In genomic region chr6:36204068-36204753, GRCh38 we compare ENCODE assay signal across 10 cellular contexts. TPM values are rescaled to one million over a fixed set of nuclear protein-coding genes. Genes with fewer than 3 reads are reported as not detected.
DNase-seq lines count a peak whose midpoint lies in the region; ATAC-seq, FAIRE-seq and TF ChIP-seq lines count a peak whose summit lies in the region.
"Had no signal": no experiment of that assay in that cellular context is flagged by ENCODE, and none has a peak within 500 bp of the region (broad histone marks: within the 10 kb centered on the region; RNA-seq: fewer than 3 reads in every experiment).

No MANE protein-coding gene starts in this region.

- peaks cover 55 to 97% of the 10 kb centered on the region in 2 experiments for H3K36me3 ChIP-seq in HepG2 (replicated peaks in 1 of 2; ENCODE audit: control insufficient read depth in 1 of 2, insufficient read depth in 2 of 2, low read length in 2 of 2)

- intact Hi-C loops in HepG2 (cut with micrococcal nuclease; ENCODE audit: unreplicated experiment): no loop called here

- in situ Hi-C loops in HepG2 (cut with HindIII; ENCODE audit: extremely low pct_ligation_motif_present, low pct_unique_long_range_greater_than_20kb): no loop called here

- H3K27ac ChIP-seq in HepG2 (ENCODE audit: extremely low read length, insufficient read depth, low read length): no peak overlapping the region
- H3K27ac ChIP-seq: C4-2B had no signal

- TF ChIP-seq RAD21 in HepG2 (CRISPR knock-in tag; IDR thresholded peaks at IDR 0.05): no peak

- no TSS peak for BruUV-seq in HepG2 (replicated peaks; lab: Mats Ljungman, UMichigan)

- H3K9me3 ChIP-seq in HepG2 (ENCODE audit: low read length): no peaks in the 10 kb centered on the region

- H4K20me1 ChIP-seq in HepG2 (ENCODE audit: insufficient read depth, low read length): no peaks in the 10 kb centered on the region; the same call in 1 of the 2 replicates

- no peak for FAIRE-seq in HepG2 (lab: Jason Lieb, UNC)

- H3K4me1 ChIP-seq in HepG2 (ENCODE audit: insufficient read depth, low read length): peaks cover 13% of the 10 kb centered on the region

- POLR2A ChIA-PET in HepG2 (lab: Yijun Ruan, JAX): no interaction called here

- TF ChIP-seq POLR2A in HepG2 (IDR thresholded peaks at IDR 0.05; ENCODE audit: insufficient read depth in 1 of 2, low read depth in 2 of 2, low read length in 2 of 2): no peak

- CTCF ChIA-PET in HepG2 (lab: Yijun Ruan, JAX; ENCODE audit: low intra/inter-chr PET ratio, low total read pairs): no interaction called here

- H3K9ac ChIP-seq in HepG2 (ENCODE audit: insufficient read depth, low read depth, low read length): no peak overlapping the region

- no peak for ATAC-seq in HepG2

- peaks cover 38% of the 10 kb centered on the region for H3K79me2 ChIP-seq in HepG2 (ENCODE audit: insufficient read depth, low read length)

- no peaks in the 10 kb centered on the region for H3K27me3 ChIP-seq in HepG2 (ENCODE audit: control insufficient read depth in 1 of 2, insufficient read depth in 2 of 2, low read length in 2 of 2)

- peak; percentile 33 for DNase-seq in CD1c-positive myeloid dendritic cell (ENCODE audit: extremely low spot score)
- peak; percentile 90 for DNase-seq in Jurkat, Clone E6-1 (ENCODE audit: low read depth, low spot score)
- DNase-seq in activated CD4-positive, alpha-beta T cell treated with anti-CD3 and anti-CD28 coated beads, Interleukin-2, amount 50 U/mL, for 48 hours: peak; percentile 11 to 23
- DNase-seq in HepG2 (ENCODE audit: low spot score): no peak
- DNase-seq in putamen (ENCODE audit: low spot score): no peak
- no peak for DNase-seq in H4 (ENCODE audit: low spot score)
- no peak for DNase-seq in HuH-7.5 (ENCODE audit: low spot score)
- no peak for DNase-seq in NCI-H128 (lab: John Stamatoyannopoulos, UW; ENCODE audit: unreplicated experiment)
- DNase-seq: kidney glomerular epithelial cell had no signal

- no peak overlapping the region for H3K4me2 ChIP-seq in HepG2 (ENCODE audit: low read depth, low read length)

- H3K4me3 ChIP-seq in Jurkat, Clone E6-1 (ENCODE audit: low read length): no peak overlapping the region
- H3K4me3 ChIP-seq in HepG2 (replicated peaks in 1 of 3; ENCODE audit: insufficient read depth in 1 of 3, low read depth in 2 of 3, low read length in 3 of 3): no peak overlapping the region

- H2AFZ ChIP-seq in HepG2 (ENCODE audit: low read length): no peak overlapping the region

- TF ChIP-seq EP300 in HepG2 (IDR thresholded peaks at IDR 0.05; ENCODE audit: low read depth in 2 of 2, low read length in 2 of 2) (no peak), HepG2 (CRISPR knock-in tag; IDR thresholded peaks at IDR 0.05; ENCODE audit: borderline replicate concordance) (no peak)

- TF ChIP-seq CTCF in HepG2 (CRISPR knock-in tag; IDR thresholded peaks at IDR 0.05): no peak

- WGBS in HepG2 (ENCODE audit: low lambda C conversion rate): 98% methylated on average over 10 of the region's 10 CpGs

TF ChIP-seq in HepG2, 621 proteins besides CTCF, POLR2A, EP300 and RAD21:
- TF ChIP-seq RBFOX2 (IDR thresholded peaks at IDR 0.05; ENCODE audit: low read depth, low read length) (0 out of 2 replicates have a peak, but pooled peaks have one; percentile 15), HOXA7 (CRISPR knock-in tag; IDR thresholded peaks at IDR 0.05) (no peak)
TF ChIP-seq in HepG2: peak in this region for 1.

RNA-seq across cellular contexts. Expression of gene BRPF3, which starts 7.7 kb away (rescaled TPM):
- 13.3 TPM for polyA plus RNA-seq in Jurkat, Clone E6-1 (2012; ENCODE audit: insufficient read depth, insufficient read length)
- total RNA-seq in HepG2 (2016; rRNA removed; fragmentation: Illumina TruSeq; extraction: Trizol): 12.3 and 14.7 TPM in 2 replicates
- total RNA-seq in HepG2 (2016; cell fraction: cytosol; rRNA removed; fragmentation: Illumina TruSeq; extraction: Trizol; ENCODE audit: low read depth): 2.7 and 4.1 TPM in 2 replicates
- 13.1 and 13.7 TPM in 2 replicates for total RNA-seq in HepG2 (2016; cell fraction: insoluble cytoplasmic fraction; rRNA removed; fragmentation: Illumina TruSeq; extraction: Trizol)
- total RNA-seq in HepG2 (2016; cell fraction: membrane; rRNA removed; fragmentation: Illumina TruSeq; extraction: Trizol): 13.7 and 14.6 TPM in 2 replicates
- total RNA-seq in HepG2 (2016; cell fraction: nucleus; rRNA removed; fragmentation: Illumina TruSeq; extraction: Trizol): 20.5 and 24.2 TPM in 2 replicates
- 22.9 and 25.2 TPM in 2 replicates for polyA plus RNA-seq in HepG2 (2011; rRNA removed)
- polyA plus RNA-seq in HepG2 (2011; cell fraction: cytosol; rRNA removed): 17.0 and 19.9 TPM in 2 replicates
- polyA plus RNA-seq in HepG2 (2011; cell fraction: nucleus; rRNA removed): 34.9 and 37.6 TPM in 2 replicates
- 27.0 and 27.6 TPM in 2 replicates for polyA plus RNA-seq in HepG2 (2012)
- 3.5 and 4.2 TPM in 2 replicates for polyA plus RNA-seq in HepG2 (2016; cell fraction: cytosol; fragmentation: Illumina TruSeq; extraction: Trizol; ENCODE audit: low read depth)
- 29.3 and 35.1 TPM in 2 replicates for polyA plus RNA-seq in HepG2 (2016; cell fraction: insoluble cytoplasmic fraction; fragmentation: Illumina TruSeq; extraction: Trizol; ENCODE audit: low read depth)
- 18.5 and 19.9 TPM in 2 replicates for polyA plus RNA-seq in HepG2 (2016; cell fraction: membrane; fragmentation: Illumina TruSeq; extraction: Trizol; ENCODE audit: low read depth)
- polyA plus RNA-seq in HepG2 (2016; cell fraction: nucleus; fragmentation: Illumina TruSeq; extraction: Trizol; ENCODE audit: insufficient read depth, low read depth): 41.3 and 46.6 TPM in 2 replicates
- 16.1 and 49.4 TPM in 2 replicates for polyA minus RNA-seq in HepG2 (2011; rRNA and poly(A)+ RNA removed; ENCODE audit: low replicate concordance)
- polyA minus RNA-seq in HepG2 (2011; cell fraction: cytosol; rRNA and poly(A)+ RNA removed): 10.9 and 14.6 TPM in 2 replicates
- 61.0 and 69.4 TPM in 2 replicates for polyA minus RNA-seq in HepG2 (2011; cell fraction: nucleus; rRNA and poly(A)+ RNA removed)
- total RNA-seq in H4 (2014; rRNA removed; shearing (Covaris generic)): 11.5 and 12.1 TPM in 2 replicates

Comparison
In these comparisons a context has a peak if more than half of its experiments do, and no peak if none do; other contexts are left out.
1. DNase-seq: peak in CD1c-positive myeloid dendritic cell (single experiment), Jurkat, Clone E6-1 (single experiment) and activated CD4-positive, alpha-beta T cell treated with anti-CD3 and anti-CD28 coated beads, Interleukin-2, amount 50 U/mL, for 48 hours (2 of 2); none in HepG2 (single experiment), putamen (single experiment), H4 (single experiment), HuH-7.5 (single experiment) and NCI-H128 (single experiment).